12 cellular contexts compared by ENCODE assay signal in genomic region chr3:64143399-64144130, GRCh38.
A peak's percentile ranks its signal among the peaks of the same experiment; 100 is the strongest.
DNase-seq lines count a peak whose midpoint lies in the region; ATAC-seq and TF ChIP-seq lines count a peak whose summit lies in the region.
"Had no signal": no experiment of that assay in that cellular context is flagged by ENCODE, and none has a peak within 500 bp of the region (broad histone marks: within the 10 kb centered on the region; RNA-seq: fewer than 3 reads in every experiment).

No MANE protein-coding gene starts in this region.

- H3K27ac ChIP-seq in right atrium auricular region (peak overlapping the region in 1 of 2 donors; percentile 15), SK-N-SH (ENCODE audit: low read depth in 2 of 2, low read length in 1 of 2) (peak overlapping the region in 1 of 2 experiments; percentile 53; a peak in 1 of 4 replicates), vagina (peak overlapping the region; percentile 14), testis (no peak overlapping the region)
- H3K27ac ChIP-seq: heart left ventricle had no signal

- H2AFZ ChIP-seq in SK-N-SH (ENCODE audit: low read depth), result no peak overlapping the region

- POLR2A ChIA-PET in SK-N-SH (lab: Yijun Ruan, JAX), result no interaction called here

- no peak overlapping the region for H3K27ac Mint-ChIP-seq in natural killer cell
- H3K27ac Mint-ChIP-seq: activated T-helper 1 cell treated with anti-CD3 and anti-CD28 coated beads, Interleukin-12 subunit alpha, Interleukin-12 subunit beta, Interleukin-2, Interleukin-4 antibody, amounts not matched to agents 30 ng/mL and 10 ng/mL and 1 ng/mL, durations not matched to agents 14 hours and 24 hours and 36 hours had no signal

- intact Hi-C loops in Right ventricle myocardium superior (cut with DNase I), result no loop called here
- intact Hi-C loops in vagina (cut with DNase I), result no loop called here
- intact Hi-C loops in testis (cut with DNase I; ENCODE audit: low total_unique reads), result no loop called here
- intact Hi-C loops in natural killer cell (cut with micrococcal nuclease), result no loop called here

- H3K4me1 Mint-ChIP-seq in natural killer cell, result no peaks in the 10 kb centered on the region

- H3K9me2 ChIP-seq in SK-N-SH, result no peaks in the 10 kb centered on the region

- no peak overlapping the region for H3K4me3 Mint-ChIP-seq in natural killer cell
- H3K4me3 Mint-ChIP-seq: activated T-helper 1 cell treated with anti-CD3 and anti-CD28 coated beads, Interleukin-12 subunit alpha, Interleukin-12 subunit beta, Interleukin-2, Interleukin-4 antibody, amounts not matched to agents 30 ng/mL and 10 ng/mL and 1 ng/mL, durations not matched to agents 14 hours and 24 hours and 36 hours had no signal

- DNase-seq in Right ventricle myocardium superior (no peak), right atrium auricular region (ENCODE audit: low spot score) (no peak), SK-N-SH (no peak), glomerular visceral epithelial cell (ENCODE audit: extremely low spot score) (peak; percentile 62), vagina (ENCODE audit: extremely low spot score in 2 of 2) (no peak), testis (no peak), natural killer cell (no peak)
- DNase-seq: heart left ventricle had no signal

- TF ChIP-seq RAD21 in SK-N-SH (IDR thresholded peaks at IDR 0.05; ENCODE audit: low read length), result no peak

- WGBS in SK-N-SH (ENCODE audit: low lambda C conversion rate), result 64% methylated on average over 5 of the region's 5 CpGs
- WGBS in testis, 2 donors, result 67 to 73% methylated on average over 5 of the region's 5 CpGs

- H3K79me2 ChIP-seq in SK-N-SH (ENCODE audit: insufficient read depth), result no peaks in the 10 kb centered on the region

- TF ChIP-seq POLR2A in vagina (IDR thresholded peaks at IDR 0.05), result no peak
- no peak for TF ChIP-seq POLR2A in testis (IDR thresholded peaks at IDR 0.05)

- H3K27me3 ChIP-seq in right atrium auricular region (no peaks in the 10 kb centered on the region), SK-N-SH (ENCODE audit: insufficient read depth) (no peaks in the 10 kb centered on the region), vagina (no peaks in the 10 kb centered on the region), testis (no peaks in the 10 kb centered on the region)
- H3K27me3 ChIP-seq: heart left ventricle, uterus had no signal

- H3F3A ChIP-seq in SK-N-SH (replicated peaks; ENCODE audit: insufficient read depth), result no peaks in the 10 kb centered on the region

- peaks cover 0 to 2% of the 10 kb centered on the region in 2 donors for H3K9me3 Mint-ChIP-seq in natural killer cell
- H3K9me3 Mint-ChIP-seq: activated T-helper 1 cell treated with anti-CD3 and anti-CD28 coated beads, Interleukin-12 subunit alpha, Interleukin-12 subunit beta, Interleukin-2, Interleukin-4 antibody, amounts not matched to agents 30 ng/mL and 10 ng/mL and 1 ng/mL, durations not matched to agents 14 hours and 24 hours and 36 hours had no signal

- ATAC-seq in Right ventricle myocardium superior (ENCODE audit: poor library complexity) (peak; percentile 44), HG02885 (IDR thresholded peaks at IDR 0.05; ENCODE audit: poor library complexity, unreplicated experiment) (no peak), natural killer cell (no peak)

- no peaks in the 10 kb centered on the region for H3K36me3 Mint-ChIP-seq in natural killer cell

- TF ChIP-seq CTCF in right atrium auricular region (IDR thresholded peaks at IDR 0.05), result no peak
- no peak for TF ChIP-seq CTCF in SK-N-SH (IDR thresholded peaks at IDR 0.05)
- no peak for TF ChIP-seq CTCF in vagina (IDR thresholded peaks at IDR 0.05)
- no peak for TF ChIP-seq CTCF in testis (IDR thresholded peaks at IDR 0.05)
- no peak for TF ChIP-seq CTCF in natural killer cell (IDR thresholded peaks at IDR 0.05)

- peak; percentile 34 to 40; a peak in 2 of 4 replicates for TF ChIP-seq EP300 in SK-N-SH (IDR thresholded peaks at IDR 0.05; ENCODE audit: borderline replicate concordance in 1 of 2, low read depth in 1 of 2, low read length in 1 of 2)

- no peak overlapping the region for H3K4me2 ChIP-seq in SK-N-SH

- no peaks in the 10 kb centered on the region for H4K20me1 ChIP-seq in SK-N-SH (ENCODE audit: insufficient read depth)

- H3K9me3 ChIP-seq in right atrium auricular region, result no peaks in the 10 kb centered on the region
- no peaks in the 10 kb centered on the region for H3K9me3 ChIP-seq in SK-N-SH
- no peaks in the 10 kb centered on the region for H3K9me3 ChIP-seq in vagina
- H3K9me3 ChIP-seq in testis, result no peaks in the 10 kb centered on the region
- H3K9me3 ChIP-seq: heart left ventricle, uterus had no signal

- peaks cover 0 to 24% of the 10 kb centered on the region in 2 donors for H3K4me1 ChIP-seq in right atrium auricular region
- H3K4me1 ChIP-seq in SK-N-SH (ENCODE audit: control insufficient read depth in 1 of 2, insufficient read depth in 2 of 2, low read depth in 1 of 2, low read length in 1 of 2), result peaks cover 10% of the 10 kb centered on the region in 2 experiments; a peak in 3 of 4 replicates
- peaks cover 49% of the 10 kb centered on the region for H3K4me1 ChIP-seq in vagina
- H3K4me1 ChIP-seq in testis, result no peaks in the 10 kb centered on the region
- H3K4me1 ChIP-seq: uterus had no signal

- no peak overlapping the region for H3K4me3 ChIP-seq in right atrium auricular region
- H3K4me3 ChIP-seq in SK-N-SH (ENCODE audit: low read depth in 2 of 2, low read length in 1 of 2), result no peak overlapping the region
- H3K4me3 ChIP-seq in vagina, result no peak overlapping the region
- H3K4me3 ChIP-seq in testis, result no peak overlapping the region
- H3K4me3 ChIP-seq: heart left ventricle, skin epidermis, uterus had no signal

- H3K27me3 Mint-ChIP-seq in natural killer cell (ENCODE audit: low read depth in 2 of 2), result no peaks in the 10 kb centered on the region

- H3K9ac ChIP-seq in SK-N-SH, result no peak overlapping the region

- CTCF ChIA-PET in SK-N-SH (lab: Yijun Ruan, JAX), result interaction anchor here (1.3 to 1.6 kb wide), 3 partner anchors 10 to 112 kb away, joined by 3 to 4 read pairs (median 3); no protein-coding TSS in a partner anchor

- H3K36me3 ChIP-seq in right atrium auricular region (peaks cover 26% of the 10 kb centered on the region), SK-N-SH (replicated peaks in 1 of 2; ENCODE audit: control insufficient read depth in 1 of 2, insufficient read depth in 2 of 2, low read length in 1 of 2) (no peaks in the 10 kb centered on the region), vagina (peaks cover 0 to 17% of the 10 kb centered on the region in 2 donors), testis (ENCODE audit: low read depth, missing control alignments) (no peaks in the 10 kb centered on the region)
- H3K36me3 ChIP-seq: uterus had no signal

TF ChIP-seq in SK-N-SH, 30 proteins besides CTCF, POLR2A, EP300 and RAD21 (continues in another document):
- no peak for TF ChIP-seq RFX5 (IDR thresholded peaks at IDR 0.05; ENCODE audit: low read length)
- no peak for TF ChIP-seq MAX (IDR thresholded peaks at IDR 0.05; ENCODE audit: low read depth)
- peak; percentile 22; the same call in 1 of the 2 replicates for TF ChIP-seq POLR2AphosphoS5 (IDR thresholded peaks at IDR 0.05; ENCODE audit: low read depth, low read length)
- TF ChIP-seq SMC3 (IDR thresholded peaks at IDR 0.05; ENCODE audit: low read depth, low read length), result no peak
- TF ChIP-seq GATA2 (CRISPR knock-in tag; IDR thresholded peaks at IDR 0.05), result no peak
- no peak for TF ChIP-seq GABPA (IDR thresholded peaks at IDR 0.05; ENCODE audit: low read depth)
- peak; percentile 77 for TF ChIP-seq NFIC (IDR thresholded peaks at IDR 0.05; ENCODE audit: borderline replicate concordance)
- TF ChIP-seq MEF2A (IDR thresholded peaks at IDR 0.05; ENCODE audit: borderline replicate concordance, low read depth), result no peak
- peak; percentile 72 for TF ChIP-seq JUND (IDR thresholded peaks at IDR 0.05)
- no peak for TF ChIP-seq USF2 (IDR thresholded peaks at IDR 0.05; ENCODE audit: borderline replicate concordance, low read depth, low read length)
- TF ChIP-seq TCF12 (IDR thresholded peaks at IDR 0.05), result peak; percentile 62; the same call in 1 of the 2 replicates
- peak; percentile 95 for TF ChIP-seq PBX3 (IDR thresholded peaks at IDR 0.05)
- no peak for TF ChIP-seq RCOR1 (IDR thresholded peaks at IDR 0.05; ENCODE audit: low read length)
- peak; percentile 67 for TF ChIP-seq FOSL2 (IDR thresholded peaks at IDR 0.05; ENCODE audit: borderline replicate concordance, low read depth)
